In genomic region chr1:169892819-169893644, GRCh38 we compare ENCODE assay signal across 8 cellular contexts. TPM values are rescaled to one million over a fixed set of nuclear protein-coding genes. Genes with fewer than 3 reads are reported as not detected.
DNase-seq lines count a peak whose midpoint lies in the region; ATAC-seq and TF ChIP-seq lines count a peak whose summit lies in the region.

No MANE protein-coding gene starts in this region.

- peaks cover under 1% of the 10 kb centered on the region; the same call in 1 of the 2 replicates for H3K36me3 ChIP-seq in BE2C

- TF ChIP-seq CTCF in BE2C (IDR thresholded peaks at IDR 0.05; ENCODE audit: low read depth, low read length) (no peak), foreskin keratinocyte (conservative IDR thresholded peaks at IDR 0.05) (no peak), omental fat pad (IDR thresholded peaks at IDR 0.05) (no peak)

- H3K27ac ChIP-seq in foreskin keratinocyte: peak overlapping the region; percentile 99

- H3K4me1 Mint-ChIP-seq in IgD-negative memory B cell: peaks cover 29 to 40% (median 39%) of the 10 kb centered on the region in 3 donors

- H3K27me3 Mint-ChIP-seq in IgD-negative memory B cell: no peaks in the 10 kb centered on the region

- H3K4me3 Mint-ChIP-seq in IgD-negative memory B cell: peak overlapping the region; percentile 90 to 98 (median 94)

- H3K27ac Mint-ChIP-seq in IgD-negative memory B cell: peak overlapping the region; percentile 78 to 100 (median 98)

- no peaks in the 10 kb centered on the region for H3K27me3 ChIP-seq in BE2C
- H3K27me3 ChIP-seq in foreskin keratinocyte: no peaks in the 10 kb centered on the region

- DNase-seq in BE2C: no peak
- peak; percentile 25 to 33 for DNase-seq in activated CD4-positive, alpha-beta T cell treated with anti-CD3 and anti-CD28 coated beads, Interleukin-2, amount 50 U/mL, for 48 hours
- peak in 1 of 2 donors; percentile 28 for DNase-seq in foreskin keratinocyte
- DNase-seq in omental fat pad (ENCODE audit: low spot score): no peak
- DNase-seq in SIG-M5 treated with dmso at 0.1 percent for 504 hours (lab: John Stamatoyannopoulos, UW; ENCODE audit: unreplicated experiment): no peak
- no peak for DNase-seq in SK-N-DZ (ENCODE audit: low spot score)

- peak overlapping the region; percentile 83 for H3K4me3 ChIP-seq in BE2C (ENCODE audit: low read depth, low read length)

- no peaks in the 10 kb centered on the region; the same call in 1 of the 2 replicates for H3K4me1 ChIP-seq in BE2C
- peaks cover 8% of the 10 kb centered on the region for H3K4me1 ChIP-seq in foreskin keratinocyte

- ATAC-seq in GM19395 (IDR thresholded peaks at IDR 0.05; ENCODE audit: unreplicated experiment) (peak; percentile 9), foreskin keratinocyte (peak; percentile 1), omental fat pad (ENCODE audit: low FRiP score) (peak; percentile 16)

- H3K9me3 Mint-ChIP-seq in IgD-negative memory B cell: no peaks in the 10 kb centered on the region

- no peaks in the 10 kb centered on the region for H3K9me3 ChIP-seq in BE2C

- peaks cover 3% of the 10 kb centered on the region for H3K36me3 Mint-ChIP-seq in IgD-negative memory B cell

RNA-seq across cellular contexts. Expression of gene SCYL3, which starts 0.7 kb away (rescaled TPM):
- 5.5 TPM for polyA plus RNA-seq in BE2C (2012; ENCODE audit: insufficient read depth, insufficient read length, low read depth)
- polyA plus RNA-seq in IgD-negative memory B cell (15.1 TPM), foreskin keratinocyte (2.0 and 2.4 TPM in 2 replicates)
- total RNA-seq in foreskin keratinocyte (4.3 TPM in 2 replicates), omental fat pad (10 to 100 TPM in 2 of 4 donors, 1 to 10 TPM in 2; 7.0 to 17.2 (median 10.9) TPM)
- 5.8 and 7.1 TPM in 2 replicates for polyA plus RNA-seq in SK-N-DZ (2014; cell fraction: cytosol; rRNA removed)
- 11.7 and 14.3 TPM in 2 replicates for polyA plus RNA-seq in SK-N-DZ (2014; cell fraction: nucleus; rRNA removed)

Comparison
In these comparisons a context has a peak if more than half of its experiments do, and no peak if none do; other contexts are left out.
1. DNase-seq: peak in activated CD4-positive, alpha-beta T cell treated with anti-CD3 and anti-CD28 coated beads, Interleukin-2, amount 50 U/mL, for 48 hours (2 of 2); none in BE2C (single experiment), omental fat pad (single experiment), SIG-M5 treated with dmso at 0.1 percent for 504 hours (single experiment) and SK-N-DZ (single experiment).
2. Peak in every context shown above with its lines, with median percentiles within 50 percentile points of each other: ATAC-seq.